1 cellular context compared by ENCODE assay signal in the genomic region with DNA sequence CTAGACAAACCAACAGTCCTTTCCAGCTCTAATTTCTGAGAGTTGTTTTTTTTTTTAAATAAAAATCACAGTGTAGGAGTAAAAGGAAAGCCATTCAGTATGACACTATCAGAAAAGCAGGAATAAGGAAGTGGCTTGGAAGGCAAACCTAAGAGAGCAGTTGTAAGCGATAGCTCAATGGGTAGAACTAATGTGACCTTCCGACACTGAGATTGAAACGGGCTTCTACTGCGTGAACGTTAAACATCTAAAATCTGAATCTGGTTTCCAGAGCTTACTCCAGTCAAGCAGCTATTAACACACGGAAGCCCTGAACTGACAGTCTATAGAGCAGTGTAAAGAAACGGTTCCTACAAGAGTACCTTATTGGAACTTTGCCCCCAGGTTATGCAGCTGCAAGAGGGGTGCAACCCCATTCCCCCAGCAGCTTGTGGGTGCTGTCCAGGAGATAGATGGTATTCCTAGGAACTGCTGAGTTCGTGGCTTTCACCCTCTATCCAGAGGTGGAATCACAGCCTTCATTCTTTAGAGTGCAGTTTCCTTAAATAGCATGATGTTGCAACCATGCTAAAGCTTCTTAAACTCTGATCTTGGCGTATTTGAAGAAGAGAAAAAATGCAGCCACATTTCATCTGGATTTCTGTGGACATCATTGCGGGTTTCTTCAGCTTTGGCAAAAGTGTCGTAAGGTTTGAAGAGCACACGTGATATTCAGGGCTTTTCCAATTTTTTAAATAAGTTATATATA.
A peak's percentile ranks its signal among the peaks of the same experiment; 100 is the strongest.
TF ChIP-seq lines count a peak whose summit lies in the region.

No MANE protein-coding gene starts in this region.

TF ChIP-seq in A549, 52 proteins besides CTCF, POLR2A, EP300 and RAD21 (continued from another document):
- TF ChIP-seq EHMT2 (IDR thresholded peaks at IDR 0.05; ENCODE audit: low read depth): no peak
- no peak for TF ChIP-seq NPAS2 (CRISPR knock-in tag; IDR thresholded peaks at IDR 0.05; ENCODE audit: borderline replicate concordance)
- peak; percentile 81; the same call in 1 of the 2 replicates for TF ChIP-seq FOSB (CRISPR knock-in tag; IDR thresholded peaks at IDR 0.05)
- no peak for TF ChIP-seq KDM5A (IDR thresholded peaks at IDR 0.05)
- TF ChIP-seq RNF2 (IDR thresholded peaks at IDR 0.05; ENCODE audit: borderline replicate concordance, low read depth): no peak
- peak; percentile 59 for TF ChIP-seq MAFK (IDR thresholded peaks at IDR 0.05; ENCODE audit: partially characterized antibody)
- TF ChIP-seq HOXA7 (CRISPR knock-in tag; IDR thresholded peaks at IDR 0.05): peak; percentile 82
- 0 out of 2 replicates have a peak, but pooled peaks have one; percentile 50 for TF ChIP-seq HOXB13 (CRISPR knock-in tag; IDR thresholded peaks at IDR 0.05; ENCODE audit: low read depth)
- TF ChIP-seq MAZ (IDR thresholded peaks at IDR 0.05; ENCODE audit: borderline replicate concordance, low read depth, low read length): no peak
- TF ChIP-seq HDAC2 (IDR thresholded peaks at IDR 0.05): no peak
- TF ChIP-seq MAX (IDR thresholded peaks at IDR 0.05): no peak
- TF ChIP-seq TFCP2L1 (CRISPR knock-in tag; IDR thresholded peaks at IDR 0.05): peak; percentile 28; the same call in 1 of the 2 replicates
- no peak for TF ChIP-seq EHF (CRISPR knock-in tag; IDR thresholded peaks at IDR 0.05)
- no peak for TF ChIP-seq GATA3 (IDR thresholded peaks at IDR 0.05; ENCODE audit: borderline replicate concordance)
- no peak for TF ChIP-seq POLR2AphosphoS2 (conservative IDR thresholded peaks at IDR 0.05; ENCODE audit: low read length)
- TF ChIP-seq NFE2L2 (conservative IDR thresholded peaks at IDR 0.05; ENCODE audit: low read length): no peak
- TF ChIP-seq ESRRA (IDR thresholded peaks at IDR 0.05; ENCODE audit: borderline replicate concordance, low read length): no peak
- no peak for TF ChIP-seq HEYL (CRISPR knock-in tag; IDR thresholded peaks at IDR 0.05)
- TF ChIP-seq ELK1 (IDR thresholded peaks at IDR 0.05; ENCODE audit: low read depth, low read length): no peak
- no peak for TF ChIP-seq MYC (IDR thresholded peaks at IDR 0.05; ENCODE audit: borderline replicate concordance, low read length)
- TF ChIP-seq, protein P1, sequence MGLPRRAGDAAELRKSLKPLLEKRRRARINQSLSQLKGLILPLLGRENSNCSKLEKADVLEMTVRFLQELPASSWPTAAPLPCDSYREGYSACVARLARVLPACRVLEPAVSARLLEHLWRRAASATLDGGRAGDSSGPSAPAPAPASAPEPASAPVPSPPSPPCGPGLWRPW (IDR thresholded peaks at IDR 0.05): peak; percentile 68; the same call in 1 of the 2 replicates
- TF ChIP-seq USF2 (IDR thresholded peaks at IDR 0.05): peak; percentile 64
- no peak for TF ChIP-seq PBX3 (IDR thresholded peaks at IDR 0.05)
- peak; percentile 94 for TF ChIP-seq CEBPB (IDR thresholded peaks at IDR 0.05)
- no peak for TF ChIP-seq ZC3H11A (IDR thresholded peaks at IDR 0.05)
- TF ChIP-seq E2F6 (IDR thresholded peaks at IDR 0.05; ENCODE audit: borderline replicate concordance, low read depth): no peak
- TF ChIP-seq, protein P2, sequence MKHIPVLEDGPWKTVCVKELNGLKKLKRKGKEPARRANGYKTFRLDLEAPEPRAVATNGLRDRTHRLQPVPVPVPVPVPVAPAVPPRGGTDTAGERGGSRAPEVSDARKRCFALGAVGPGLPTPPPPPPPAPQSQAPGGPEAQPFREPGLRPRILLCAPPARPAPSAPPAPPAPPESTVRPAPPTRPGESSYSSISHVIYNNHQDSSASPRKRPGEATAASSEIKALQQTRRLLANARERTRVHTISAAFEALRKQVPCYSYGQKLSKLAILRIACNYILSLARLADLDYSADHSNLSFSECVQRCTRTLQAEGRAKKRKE (CRISPR knock-in tag; IDR thresholded peaks at IDR 0.05; ENCODE audit: low read depth): no peak
- TF ChIP-seq CHD4 (IDR thresholded peaks at IDR 0.05; ENCODE audit: borderline replicate concordance): no peak
- TF ChIP-seq CBX8 (IDR thresholded peaks at IDR 0.05): no peak
- no peak; the same call in 1 of the 2 replicates for TF ChIP-seq SREBF2 (IDR thresholded peaks at IDR 0.05)
- 0 out of 2 replicates have a peak, but pooled peaks have one; percentile 20 for TF ChIP-seq JUNB (IDR thresholded peaks at IDR 0.05)
